26 cellular contexts compared by ENCODE assay signal in genomic region chr7:22454446-22454845, GRCh38. TPM values are rescaled to one million over a fixed set of nuclear protein-coding genes. Genes with fewer than 3 reads are reported as not detected.
"Had no signal": no experiment of that assay in that cellular context is flagged by ENCODE, and none has a peak within 500 bp of the region (broad histone marks: within the 10 kb centered on the region; RNA-seq: fewer than 3 reads in every experiment).

No MANE protein-coding gene starts in this region.

- H3K9ac ChIP-seq: neural progenitor cell had no signal

- H3K4me3 ChIP-seq: left ventricle myocardium inferior, lung, neural progenitor cell, ovary, right atrium auricular region, right lobe of liver, smooth muscle cell, stomach, testis, thyroid gland, transverse colon, upper lobe of right lung had no signal

- H3K4me3 Mint-ChIP-seq: mesothelial cell of epicardium; naive B cell; natural killer cell; nephron progenitor cell; neural progenitor cell; stimulated activated naive B cell treated with anti-CD40 and anti-IgM and Interleukin-4, amounts not matched to agents 10 μg/mL and 1 μg/mL and 100 μg/mL, for 72 hours had no signal

- DNase-seq: islet precursor cell; left ventricle myocardium inferior; mesendoderm; naive B cell; natural killer cell; nephron progenitor cell; ovary; right lobe of liver; stimulated activated CD4-positive, alpha-beta T cell treated with anti-CD3 and anti-CD28 coated beads, Interleukin-12 subunit alpha, Interleukin-12 subunit beta, amount 100 ng/mL, for 4 hours; stimulated activated CD4-positive, alpha-beta T cell treated with anti-CD3 and anti-CD28 coated beads, Interleukin-15, amount 100 ng/mL, for 24 hours; stimulated activated CD4-positive, alpha-beta T cell treated with anti-CD3 and anti-CD28 coated beads, Interleukin-2, amount 100 ng/mL, for 24 hours; stimulated activated CD4-positive, alpha-beta T cell treated with anti-CD3 and anti-CD28 coated beads, Interleukin-4, amount 100 ng/mL, for 1 hour; stimulated activated naive B cell treated with anti-CD40 and anti-IgM and Interleukin-4, amounts not matched to agents 10 μg/mL and 1 μg/mL and 100 μg/mL, for 72 hours; stimulated activated naive CD8-positive, alpha-beta T cell treated with anti-CD3 and anti-CD28 coated beads, Interleukin-15, Interleukin-2, amounts not matched to agents 100 U/mL and 50 U/mL, for 24 hours; stomach; testis; thyroid gland; transverse colon; upper lobe of right lung had no signal

- H3K4me1 Mint-ChIP-seq: neural progenitor cell had no signal

- H3K9me3 ChIP-seq: left ventricle myocardium inferior, ovary, right atrium auricular region, right lobe of liver, stomach, testis, thyroid gland, transverse colon, upper lobe of right lung had no signal

- H3K27ac ChIP-seq: left ventricle myocardium inferior, neural progenitor cell, ovary, right atrium auricular region, right lobe of liver, stomach, testis, thyroid gland, transverse colon, upper lobe of right lung had no signal

- ATAC-seq: natural killer cell; right lobe of liver; stimulated activated naive B cell treated with anti-CD40 and anti-IgM and Interleukin-4, amounts not matched to agents 10 μg/mL and 1 μg/mL and 100 μg/mL, for 72 hours; stimulated activated naive CD8-positive, alpha-beta T cell treated with anti-CD3 and anti-CD28 coated beads, Interleukin-15, Interleukin-2, amounts not matched to agents 100 U/mL and 50 U/mL, for 24 hours; upper lobe of right lung had no signal

- H3K27ac Mint-ChIP-seq: mesothelial cell of epicardium; naive B cell; natural killer cell; nephron progenitor cell; neural progenitor cell; progenitor cell of endocrine pancreas; stimulated activated naive B cell treated with anti-CD40 and anti-IgM and Interleukin-4, amounts not matched to agents 10 μg/mL and 1 μg/mL and 100 μg/mL, for 72 hours had no signal

- H3K27me3 ChIP-seq: ovary, right atrium auricular region, right lobe of liver, testis had no signal

- H3K27me3 Mint-ChIP-seq: stimulated activated naive B cell treated with anti-CD40 and anti-IgM and Interleukin-4, amounts not matched to agents 10 μg/mL and 1 μg/mL and 100 μg/mL, for 72 hours had no signal

- H3K4me2 ChIP-seq: neural progenitor cell, smooth muscle cell had no signal

- H2AFZ ChIP-seq: neural progenitor cell had no signal

- H3K9me3 Mint-ChIP-seq: natural killer cell; stimulated activated naive B cell treated with anti-CD40 and anti-IgM and Interleukin-4, amounts not matched to agents 10 μg/mL and 1 μg/mL and 100 μg/mL, for 72 hours had no signal

- H3K36me3 ChIP-seq: left ventricle myocardium inferior, neural progenitor cell, ovary, right atrium auricular region, right lobe of liver, stomach, thyroid gland, transverse colon, upper lobe of right lung had no signal

- H3K36me3 Mint-ChIP-seq: mesothelial cell of epicardium, natural killer cell, neural progenitor cell had no signal

RNA-seq across cellular contexts. Expression of gene STEAP1B, which starts 45.5 kb away (rescaled TPM):
- total RNA-seq: kidney epithelial cell had no signal
- polyA plus RNA-seq: smooth muscle cell had no signal
